Comparison of ENCODE assay signal across 1 cellular context in genomic region chr2:37600735-37601134, GRCh38.
TF ChIP-seq lines count a peak whose summit lies in the region.

No MANE protein-coding gene starts in this region.

TF ChIP-seq in GM12878, 131 proteins besides CTCF, POLR2A, EP300 and RAD21 (continued from another document and continues in another):
- TF ChIP-seq, protein P1, sequence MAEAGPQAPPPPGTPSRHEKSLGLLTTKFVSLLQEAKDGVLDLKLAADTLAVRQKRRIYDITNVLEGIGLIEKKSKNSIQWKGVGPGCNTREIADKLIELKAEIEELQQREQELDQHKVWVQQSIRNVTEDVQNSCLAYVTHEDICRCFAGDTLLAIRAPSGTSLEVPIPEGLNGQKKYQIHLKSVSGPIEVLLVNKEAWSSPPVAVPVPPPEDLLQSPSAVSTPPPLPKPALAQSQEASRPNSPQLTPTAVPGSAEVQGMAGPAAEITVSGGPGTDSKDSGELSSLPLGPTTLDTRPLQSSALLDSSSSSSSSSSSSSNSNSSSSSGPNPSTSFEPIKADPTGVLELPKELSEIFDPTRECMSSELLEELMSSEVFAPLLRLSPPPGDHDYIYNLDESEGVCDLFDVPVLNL (IDR thresholded peaks at IDR 0.05; ENCODE audit: low read depth, low read length), result no peak
- TF ChIP-seq PKNOX1 (IDR thresholded peaks at IDR 0.05) (no peak), CHD4 (IDR thresholded peaks at IDR 0.05) (no peak), ASH2L (IDR thresholded peaks at IDR 0.05; ENCODE audit: borderline replicate concordance, low read depth) (no peak), ZNF384 (IDR thresholded peaks at IDR 0.05; ENCODE audit: borderline replicate concordance, low read depth, low read length) (no peak), GABPA (IDR thresholded peaks at IDR 0.05; ENCODE audit: low read depth) (0 out of 2 replicates have a peak, but pooled peaks have one; percentile 29), EED (IDR thresholded peaks at IDR 0.05; ENCODE audit: low read depth) (peak; percentile 91), SMAD5 (IDR thresholded peaks at IDR 0.05; ENCODE audit: low read depth) (no peak), TCF3 (IDR thresholded peaks at IDR 0.05; ENCODE audit: borderline replicate concordance, insufficient read depth, low read depth, low read length) (no peak), CBX5 (IDR thresholded peaks at IDR 0.05; ENCODE audit: low read depth) (peak; percentile 71; the same call in 1 of the 2 replicates), FOXK2 (IDR thresholded peaks at IDR 0.05) (no peak), POLR2AphosphoS5 (IDR thresholded peaks at IDR 0.05; ENCODE audit: low read length) (no peak), NFIC (IDR thresholded peaks at IDR 0.05; ENCODE audit: low read depth, low read length) (peak; percentile 90), LARP7 (IDR thresholded peaks at IDR 0.05) (no peak), ZBED1 (IDR thresholded peaks at IDR 0.05; ENCODE audit: borderline replicate concordance) (no peak), RB1 (IDR thresholded peaks at IDR 0.05; ENCODE audit: borderline replicate concordance) (no peak), MEF2A (IDR thresholded peaks at IDR 0.05; ENCODE audit: insufficient read depth, low read depth, low read length) (no peak), CBFB (IDR thresholded peaks at IDR 0.05; ENCODE audit: low read depth) (no peak), NRF1 (conservative IDR thresholded peaks at IDR 0.05; ENCODE audit: low read depth, low read length) (no peak), CREM (IDR thresholded peaks at IDR 0.05; ENCODE audit: low read depth) (peak; percentile 55; the same call in 1 of the 2 replicates), KDM1A (IDR thresholded peaks at IDR 0.05; ENCODE audit: borderline replicate concordance) (no peak), MXI1 (IDR thresholded peaks at IDR 0.05; ENCODE audit: low read depth, low read length) (0 out of 2 replicates have a peak, but pooled peaks have one; percentile 14), E2F8 (IDR thresholded peaks at IDR 0.05; ENCODE audit: low read depth, partially characterized antibody) (no peak), NFXL1 (IDR thresholded peaks at IDR 0.05; ENCODE audit: borderline replicate concordance) (no peak), DPF2 (IDR thresholded peaks at IDR 0.05) (peak; percentile 85), ETV6 (conservative IDR thresholded peaks at IDR 0.05 in 1 of 2, IDR thresholded peaks at IDR 0.05 in 1 of 2; ENCODE audit: borderline replicate concordance in 1 of 2, low read depth in 1 of 2) (peak in 1 of 2 experiments; percentile 96; a peak in 2 of 4 replicates), TCF12 (IDR thresholded peaks at IDR 0.05; ENCODE audit: low read depth, low read length) (no peak), BCL11A (IDR thresholded peaks at IDR 0.05; ENCODE audit: low read depth, low read length) (peak; percentile 79), FOS (IDR thresholded peaks at IDR 0.05; ENCODE audit: borderline replicate concordance, extremely low read depth, insufficient read length) (no peak), ATF7 (IDR thresholded peaks at IDR 0.05; ENCODE audit: low read depth) (0 out of 2 replicates have a peak, but pooled peaks have one; percentile 53), PAX5 (IDR thresholded peaks at IDR 0.05; ENCODE audit: borderline replicate concordance, low read depth, low read length) (no peak), HDGF (IDR thresholded peaks at IDR 0.05) (no peak), SUZ12 (IDR thresholded peaks at IDR 0.05; ENCODE audit: unreplicated experiment) (no peak), ZSCAN29 (IDR thresholded peaks at IDR 0.05) (no peak), MTA3 (IDR thresholded peaks at IDR 0.05; ENCODE audit: borderline replicate concordance, low read length) (peak; percentile 59; the same call in 1 of the 2 replicates), SMC3 (IDR thresholded peaks at IDR 0.05; ENCODE audit: borderline replicate concordance, low read length) (no peak), SREBF2 (IDR thresholded peaks at IDR 0.05; ENCODE audit: low read length) (no peak), HCFC1 (IDR thresholded peaks at IDR 0.05; ENCODE audit: low read length) (no peak), GATAD2B (conservative IDR thresholded peaks at IDR 0.05; ENCODE audit: low read depth) (peak; percentile 63; the same call in 1 of the 2 replicates), RAD51 (IDR thresholded peaks at IDR 0.05) (no peak), NBN (IDR thresholded peaks at IDR 0.05) (0 out of 2 replicates have a peak, but pooled peaks have one; percentile 26), ZNF24 (IDR thresholded peaks at IDR 0.05) (peak; percentile 39; the same call in 1 of the 2 replicates), MYC (IDR thresholded peaks at IDR 0.05; ENCODE audit: insufficient read depth, insufficient read length, insufficient replicate concordance, low read length, severe bottlenecking) (no peak), ZNF207 (IDR thresholded peaks at IDR 0.05; ENCODE audit: borderline replicate concordance) (no peak), BRCA1 (IDR thresholded peaks at IDR 0.05; ENCODE audit: low read depth, low read length) (no peak), POU2F2 (IDR thresholded peaks at IDR 0.05; ENCODE audit: borderline replicate concordance, low read depth, low read length) (0 out of 3 replicates have a peak, but pooled peaks have one; percentile 35), CHD1 (IDR thresholded peaks at IDR 0.05; ENCODE audit: low read depth, low read length) (no peak), NFYA (IDR thresholded peaks at IDR 0.05; ENCODE audit: borderline replicate concordance, low read depth, low read length) (no peak), IKZF1 (conservative IDR thresholded peaks at IDR 0.05) (peak; percentile 94), ZZZ3 (IDR thresholded peaks at IDR 0.05; ENCODE audit: control insufficient read depth, insufficient read length, low read depth) (no peak), BHLHE40 (IDR thresholded peaks at IDR 0.05; ENCODE audit: borderline replicate concordance in 1 of 2, low read depth in 2 of 2, low read length in 1 of 2) (peak; percentile 13 to 39; a peak in 2 of 4 replicates), BCLAF1 (IDR thresholded peaks at IDR 0.05) (no peak), STAT3 (IDR thresholded peaks at IDR 0.05; ENCODE audit: low read depth, low read length) (no peak), KAT2A (conservative IDR thresholded peaks at IDR 0.05; ENCODE audit: control insufficient read depth, low read depth, low read length) (no peak), WRNIP1 (IDR thresholded peaks at IDR 0.05; ENCODE audit: borderline replicate concordance, low read depth, low read length) (no peak), JUNB (IDR thresholded peaks at IDR 0.05) (peak; percentile 76)
- TF ChIP-seq, protein P2, sequence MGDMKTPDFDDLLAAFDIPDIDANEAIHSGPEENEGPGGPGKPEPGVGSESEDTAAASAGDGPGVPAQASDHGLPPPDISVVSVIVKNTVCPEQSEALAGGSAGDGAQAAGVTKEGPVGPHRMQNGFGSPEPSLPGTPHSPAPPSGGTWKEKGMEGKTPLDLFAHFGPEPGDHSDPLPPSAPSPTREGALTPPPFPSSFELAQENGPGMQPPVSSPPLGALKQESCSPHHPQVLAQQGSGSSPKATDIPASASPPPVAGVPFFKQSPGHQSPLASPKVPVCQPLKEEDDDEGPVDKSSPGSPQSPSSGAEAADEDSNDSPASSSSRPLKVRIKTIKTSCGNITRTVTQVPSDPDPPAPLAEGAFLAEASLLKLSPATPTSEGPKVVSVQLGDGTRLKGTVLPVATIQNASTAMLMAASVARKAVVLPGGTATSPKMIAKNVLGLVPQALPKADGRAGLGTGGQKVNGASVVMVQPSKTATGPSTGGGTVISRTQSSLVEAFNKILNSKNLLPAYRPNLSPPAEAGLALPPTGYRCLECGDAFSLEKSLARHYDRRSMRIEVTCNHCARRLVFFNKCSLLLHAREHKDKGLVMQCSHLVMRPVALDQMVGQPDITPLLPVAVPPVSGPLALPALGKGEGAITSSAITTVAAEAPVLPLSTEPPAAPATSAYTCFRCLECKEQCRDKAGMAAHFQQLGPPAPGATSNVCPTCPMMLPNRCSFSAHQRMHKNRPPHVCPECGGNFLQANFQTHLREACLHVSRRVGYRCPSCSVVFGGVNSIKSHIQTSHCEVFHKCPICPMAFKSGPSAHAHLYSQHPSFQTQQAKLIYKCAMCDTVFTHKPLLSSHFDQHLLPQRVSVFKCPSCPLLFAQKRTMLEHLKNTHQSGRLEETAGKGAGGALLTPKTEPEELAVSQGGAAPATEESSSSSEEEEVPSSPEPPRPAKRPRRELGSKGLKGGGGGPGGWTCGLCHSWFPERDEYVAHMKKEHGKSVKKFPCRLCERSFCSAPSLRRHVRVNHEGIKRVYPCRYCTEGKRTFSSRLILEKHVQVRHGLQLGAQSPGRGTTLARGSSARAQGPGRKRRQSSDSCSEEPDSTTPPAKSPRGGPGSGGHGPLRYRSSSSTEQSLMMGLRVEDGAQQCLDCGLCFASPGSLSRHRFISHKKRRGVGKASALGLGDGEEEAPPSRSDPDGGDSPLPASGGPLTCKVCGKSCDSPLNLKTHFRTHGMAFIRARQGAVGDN (IDR thresholded peaks at IDR 0.05), result no peak
- TF ChIP-seq, protein P3, sequence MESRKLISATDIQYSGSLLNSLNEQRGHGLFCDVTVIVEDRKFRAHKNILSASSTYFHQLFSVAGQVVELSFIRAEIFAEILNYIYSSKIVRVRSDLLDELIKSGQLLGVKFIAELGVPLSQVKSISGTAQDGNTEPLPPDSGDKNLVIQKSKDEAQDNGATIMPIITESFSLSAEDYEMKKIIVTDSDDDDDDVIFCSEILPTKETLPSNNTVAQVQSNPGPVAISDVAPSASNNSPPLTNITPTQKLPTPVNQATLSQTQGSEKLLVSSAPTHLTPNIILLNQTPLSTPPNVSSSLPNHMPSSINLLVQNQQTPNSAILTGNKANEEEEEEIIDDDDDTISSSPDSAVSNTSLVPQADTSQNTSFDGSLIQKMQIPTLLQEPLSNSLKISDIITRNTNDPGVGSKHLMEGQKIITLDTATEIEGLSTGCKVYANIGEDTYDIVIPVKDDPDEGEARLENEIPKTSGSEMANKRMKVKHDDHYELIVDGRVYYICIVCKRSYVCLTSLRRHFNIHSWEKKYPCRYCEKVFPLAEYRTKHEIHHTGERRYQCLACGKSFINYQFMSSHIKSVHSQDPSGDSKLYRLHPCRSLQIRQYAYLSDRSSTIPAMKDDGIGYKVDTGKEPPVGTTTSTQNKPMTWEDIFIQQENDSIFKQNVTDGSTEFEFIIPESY (IDR thresholded peaks at IDR 0.05), result no peak
- TF ChIP-seq, protein P4, sequence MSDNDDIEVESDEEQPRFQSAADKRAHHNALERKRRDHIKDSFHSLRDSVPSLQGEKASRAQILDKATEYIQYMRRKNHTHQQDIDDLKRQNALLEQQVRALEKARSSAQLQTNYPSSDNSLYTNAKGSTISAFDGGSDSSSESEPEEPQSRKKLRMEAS (IDR thresholded peaks at IDR 0.05; ENCODE audit: low read depth, low read length), result no peak
- TF ChIP-seq, protein P5, sequence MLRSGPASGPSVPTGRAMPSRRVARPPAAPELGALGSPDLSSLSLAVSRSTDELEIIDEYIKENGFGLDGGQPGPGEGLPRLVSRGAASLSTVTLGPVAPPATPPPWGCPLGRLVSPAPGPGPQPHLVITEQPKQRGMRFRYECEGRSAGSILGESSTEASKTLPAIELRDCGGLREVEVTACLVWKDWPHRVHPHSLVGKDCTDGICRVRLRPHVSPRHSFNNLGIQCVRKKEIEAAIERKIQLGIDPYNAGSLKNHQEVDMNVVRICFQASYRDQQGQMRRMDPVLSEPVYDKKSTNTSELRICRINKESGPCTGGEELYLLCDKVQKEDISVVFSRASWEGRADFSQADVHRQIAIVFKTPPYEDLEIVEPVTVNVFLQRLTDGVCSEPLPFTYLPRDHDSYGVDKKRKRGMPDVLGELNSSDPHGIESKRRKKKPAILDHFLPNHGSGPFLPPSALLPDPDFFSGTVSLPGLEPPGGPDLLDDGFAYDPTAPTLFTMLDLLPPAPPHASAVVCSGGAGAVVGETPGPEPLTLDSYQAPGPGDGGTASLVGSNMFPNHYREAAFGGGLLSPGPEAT (IDR thresholded peaks at IDR 0.05; ENCODE audit: low read depth), result peak; percentile 83
